In the genomic region with DNA sequence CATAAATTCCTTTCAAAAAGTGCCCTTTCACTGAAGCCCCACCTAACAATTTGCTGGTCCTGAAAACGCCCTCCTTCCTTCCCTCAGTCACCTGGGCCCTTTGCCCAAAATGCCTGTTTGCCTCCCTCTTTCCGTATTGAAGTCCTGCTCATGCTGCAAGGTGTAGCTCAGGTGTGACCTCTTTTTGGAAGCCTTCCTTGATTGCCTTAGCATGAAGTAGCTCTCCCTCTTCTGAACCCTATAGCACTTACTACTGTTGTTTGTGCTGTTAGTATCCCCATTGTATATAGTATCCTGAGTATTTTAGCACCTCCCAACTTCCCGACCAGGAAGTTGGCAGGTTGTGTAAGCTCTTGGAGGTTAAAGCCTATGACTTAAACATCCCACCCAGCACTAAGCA, we compare ENCODE assay signal across 1 cellular context.
TF ChIP-seq lines count a peak whose summit lies in the region.

No MANE protein-coding gene starts in this region.

TF ChIP-seq in HepG2, 621 proteins besides CTCF, POLR2A, EP300 and RAD21:
- no peak for TF ChIP-seq RXRB (CRISPR knock-in tag; IDR thresholded peaks at IDR 0.05; ENCODE audit: borderline replicate concordance)
- TF ChIP-seq, protein P1, sequence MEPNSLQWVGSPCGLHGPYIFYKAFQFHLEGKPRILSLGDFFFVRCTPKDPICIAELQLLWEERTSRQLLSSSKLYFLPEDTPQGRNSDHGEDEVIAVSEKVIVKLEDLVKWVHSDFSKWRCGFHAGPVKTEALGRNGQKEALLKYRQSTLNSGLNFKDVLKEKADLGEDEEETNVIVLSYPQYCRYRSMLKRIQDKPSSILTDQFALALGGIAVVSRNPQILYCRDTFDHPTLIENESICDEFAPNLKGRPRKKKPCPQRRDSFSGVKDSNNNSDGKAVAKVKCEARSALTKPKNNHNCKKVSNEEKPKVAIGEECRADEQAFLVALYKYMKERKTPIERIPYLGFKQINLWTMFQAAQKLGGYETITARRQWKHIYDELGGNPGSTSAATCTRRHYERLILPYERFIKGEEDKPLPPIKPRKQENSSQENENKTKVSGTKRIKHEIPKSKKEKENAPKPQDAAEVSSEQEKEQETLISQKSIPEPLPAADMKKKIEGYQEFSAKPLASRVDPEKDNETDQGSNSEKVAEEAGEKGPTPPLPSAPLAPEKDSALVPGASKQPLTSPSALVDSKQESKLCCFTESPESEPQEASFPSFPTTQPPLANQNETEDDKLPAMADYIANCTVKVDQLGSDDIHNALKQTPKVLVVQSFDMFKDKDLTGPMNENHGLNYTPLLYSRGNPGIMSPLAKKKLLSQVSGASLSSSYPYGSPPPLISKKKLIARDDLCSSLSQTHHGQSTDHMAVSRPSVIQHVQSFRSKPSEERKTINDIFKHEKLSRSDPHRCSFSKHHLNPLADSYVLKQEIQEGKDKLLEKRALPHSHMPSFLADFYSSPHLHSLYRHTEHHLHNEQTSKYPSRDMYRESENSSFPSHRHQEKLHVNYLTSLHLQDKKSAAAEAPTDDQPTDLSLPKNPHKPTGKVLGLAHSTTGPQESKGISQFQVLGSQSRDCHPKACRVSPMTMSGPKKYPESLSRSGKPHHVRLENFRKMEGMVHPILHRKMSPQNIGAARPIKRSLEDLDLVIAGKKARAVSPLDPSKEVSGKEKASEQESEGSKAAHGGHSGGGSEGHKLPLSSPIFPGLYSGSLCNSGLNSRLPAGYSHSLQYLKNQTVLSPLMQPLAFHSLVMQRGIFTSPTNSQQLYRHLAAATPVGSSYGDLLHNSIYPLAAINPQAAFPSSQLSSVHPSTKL (CRISPR knock-in tag; IDR thresholded peaks at IDR 0.05): no peak
- TF ChIP-seq, protein P2, sequence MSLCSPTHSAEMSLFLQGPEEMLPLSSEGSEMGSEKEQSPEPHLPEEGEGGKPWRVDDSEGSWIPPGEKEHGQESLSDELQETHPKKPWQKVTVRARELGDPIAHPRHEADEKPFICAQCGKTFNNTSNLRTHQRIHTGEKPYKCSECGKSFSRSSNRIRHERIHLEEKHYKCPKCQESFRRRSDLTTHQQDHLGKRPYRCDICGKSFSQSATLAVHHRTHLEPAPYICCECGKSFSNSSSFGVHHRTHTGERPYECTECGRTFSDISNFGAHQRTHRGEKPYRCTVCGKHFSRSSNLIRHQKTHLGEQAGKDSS (CRISPR knock-in tag; IDR thresholded peaks at IDR 0.05; ENCODE audit: borderline replicate concordance, low read depth): no peak
- TF ChIP-seq, protein P3, sequence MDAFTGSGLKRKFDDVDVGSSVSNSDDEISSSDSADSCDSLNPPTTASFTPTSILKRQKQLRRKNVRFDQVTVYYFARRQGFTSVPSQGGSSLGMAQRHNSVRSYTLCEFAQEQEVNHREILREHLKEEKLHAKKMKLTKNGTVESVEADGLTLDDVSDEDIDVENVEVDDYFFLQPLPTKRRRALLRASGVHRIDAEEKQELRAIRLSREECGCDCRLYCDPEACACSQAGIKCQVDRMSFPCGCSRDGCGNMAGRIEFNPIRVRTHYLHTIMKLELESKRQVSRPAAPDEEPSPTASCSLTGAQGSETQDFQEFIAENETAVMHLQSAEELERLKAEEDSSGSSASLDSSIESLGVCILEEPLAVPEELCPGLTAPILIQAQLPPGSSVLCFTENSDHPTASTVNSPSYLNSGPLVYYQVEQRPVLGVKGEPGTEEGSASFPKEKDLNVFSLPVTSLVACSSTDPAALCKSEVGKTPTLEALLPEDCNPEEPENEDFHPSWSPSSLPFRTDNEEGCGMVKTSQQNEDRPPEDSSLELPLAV (CRISPR knock-in tag; conservative IDR thresholded peaks at IDR 0.05; ENCODE audit: low read depth): no peak
- TF ChIP-seq, protein P4, sequence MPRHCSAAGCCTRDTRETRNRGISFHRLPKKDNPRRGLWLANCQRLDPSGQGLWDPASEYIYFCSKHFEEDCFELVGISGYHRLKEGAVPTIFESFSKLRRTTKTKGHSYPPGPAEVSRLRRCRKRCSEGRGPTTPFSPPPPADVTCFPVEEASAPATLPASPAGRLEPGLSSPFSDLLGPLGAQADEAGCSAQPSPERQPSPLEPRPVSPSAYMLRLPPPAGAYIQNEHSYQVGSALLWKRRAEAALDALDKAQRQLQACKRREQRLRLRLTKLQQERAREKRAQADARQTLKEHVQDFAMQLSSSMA (CRISPR knock-in tag; IDR thresholded peaks at IDR 0.05): no peak
- no peak for TF ChIP-seq KDM4B (CRISPR knock-in tag; IDR thresholded peaks at IDR 0.05)
- no peak for TF ChIP-seq PITX1 (CRISPR knock-in tag; IDR thresholded peaks at IDR 0.05)
- TF ChIP-seq ARNT2 (CRISPR knock-in tag; IDR thresholded peaks at IDR 0.05; ENCODE audit: low read depth): no peak
- no peak for TF ChIP-seq POLR2AphosphoS2 (IDR thresholded peaks at IDR 0.05; ENCODE audit: low read depth, low read length)
- no peak for TF ChIP-seq NFRKB (IDR thresholded peaks at IDR 0.05)
- TF ChIP-seq GTF2F1 (IDR thresholded peaks at IDR 0.05; ENCODE audit: low read length): no peak
